ENCODE assay signal across 18 cellular contexts in genomic region chr13:105655046-105655445, GRCh38.
DNase-seq lines count a peak whose midpoint lies in the region; ATAC-seq and TF ChIP-seq lines count a peak whose summit lies in the region.
"Had no signal": no experiment of that assay in that cellular context is flagged by ENCODE, and none has a peak within 500 bp of the region (broad histone marks: within the 10 kb centered on the region; RNA-seq: fewer than 3 reads in every experiment).

No MANE protein-coding gene starts in this region.

- H3K18ac ChIP-seq in IMR-90 (ENCODE audit: low read depth, low read length): no peak overlapping the region

- TF ChIP-seq EP300 in stomach (IDR thresholded peaks at IDR 0.05): no peak

- H2BK20ac ChIP-seq in IMR-90 (ENCODE audit: low read depth, low read length): no peak overlapping the region

- no TSS peak for BruUV-seq in IMR-90 (replicated peaks; lab: Mats Ljungman, UMichigan)

- in situ Hi-C loops in ACHN (cut with HindIII; ENCODE audit: low pct_ligation_motif_present, low pct_unique_long_range_greater_than_20kb, low sequenced_read_pairs): no loop called here
- in situ Hi-C loops in IMR-90 (cut with MboI; ENCODE audit: low sequenced_read_pairs): no loop called here
- in situ Hi-C loops in astrocyte of the cerebellum (cut with HindIII; ENCODE audit: low sequenced_read_pairs): no loop called here

- H3K9me1 ChIP-seq in IMR-90 (ENCODE audit: insufficient read depth, low read length): no peaks in the 10 kb centered on the region

- no peaks in the 10 kb centered on the region for H3K4me1 ChIP-seq in IMR-90 (ENCODE audit: control insufficient read depth, insufficient read depth, low read length)
- no peaks in the 10 kb centered on the region for H3K4me1 ChIP-seq in stomach
- H3K4me1 ChIP-seq: A549, uterus had no signal

- POLR2A ChIA-PET in IMR-90 (lab: Charles Lee; ENCODE audit: unreplicated experiment): no interaction called here

- no peak overlapping the region for H3K56ac ChIP-seq in IMR-90 (ENCODE audit: extremely low read depth, insufficient read depth, low read length)

- TF ChIP-seq RAD21 in IMR-90 (IDR thresholded peaks at IDR 0.05; ENCODE audit: low read length): no peak

- no peak overlapping the region for H3K4me2 ChIP-seq in IMR-90 (ENCODE audit: low read depth, low read length)
- H3K4me2 ChIP-seq: A549 had no signal

- H4K20me1 ChIP-seq in IMR-90 (ENCODE audit: insufficient read depth, low read length): no peaks in the 10 kb centered on the region

- DNase-seq in ACHN: peak; percentile 15
- DNase-seq in IMR-90: peak; percentile 74
- DNase-seq in astrocyte of the cerebellum (ENCODE audit: low read depth): peak; percentile 76
- peak; percentile 47 for DNase-seq in fibroblast of the conjunctiva (ENCODE audit: low read depth)
- no peak for DNase-seq in stomach
- DNase-seq in activated CD8-positive, alpha-beta memory T cell treated with anti-CD3 and anti-CD28 coated beads for 24 hours: no peak
- DNase-seq: activated CD4-positive, alpha-beta T cell treated with anti-CD3 and anti-CD28 coated beads, Interleukin-2, amount 10 ng/mL, durations not matched to agents 24 days and 14 days; activated naive CD4-positive, alpha-beta T cell; CD4-positive, alpha-beta memory T cell; left colon; NCI-H1048; NCI-H2107; retina; uterus had no signal

- intact Hi-C loops in IMR-90 (cut with micrococcal nuclease): no loop called here
- intact Hi-C loops in stomach (cut with DNase I; ENCODE audit: low total_unique reads): no loop called here

- no peaks in the 10 kb centered on the region for H3K79me1 ChIP-seq in IMR-90 (ENCODE audit: low read depth in 1 of 2, low read length in 2 of 2)

- no peak overlapping the region for H2AK5ac ChIP-seq in IMR-90 (ENCODE audit: low read depth, low read length)

- no CpG with 5 or more reads among the region's 2 CpGs for WGBS in IMR-90 (ENCODE audit: extremely low coverage in 2 of 2, insufficient read length in 1 of 2), 2 experiments
- 19 to 45% (median 31%) methylated on average over 2 of the region's 2 CpGs for WGBS in stomach, 5 donors

- no peak overlapping the region for H3K4ac ChIP-seq in IMR-90 (ENCODE audit: low read depth, low read length)

- no peaks in the 10 kb centered on the region for H3K36me3 ChIP-seq in IMR-90 (ENCODE audit: control insufficient read depth, insufficient read depth, low read length)
- H3K36me3 ChIP-seq in stomach: no peaks in the 10 kb centered on the region
- H3K36me3 ChIP-seq: uterus had no signal

- H3K9me3 ChIP-seq in IMR-90 (ENCODE audit: control insufficient read depth, insufficient read depth, low read length) (no peaks in the 10 kb centered on the region), stomach (peaks cover 0 to 4% (median 0%) of the 10 kb centered on the region in 4 donors)
- H3K9me3 ChIP-seq: A549, uterus had no signal

- CTCF ChIA-PET in IMR-90 (lab: Yijun Ruan, JAX): no interaction called here

- H2AFZ ChIP-seq in IMR-90 (replicated peaks; ENCODE audit: low read length, poor library complexity): no peak overlapping the region

- no peak overlapping the region for H4K8ac ChIP-seq in IMR-90 (ENCODE audit: low read depth in 2 of 2, low read length in 2 of 2)

- H3K14ac ChIP-seq in IMR-90 (replicated peaks; ENCODE audit: low read depth, low read length): no peak overlapping the region

- H4K5ac ChIP-seq in IMR-90 (ENCODE audit: low read depth, low read length): no peak overlapping the region

- H3K9ac ChIP-seq in IMR-90 (ENCODE audit: low read depth, low read length): no peak overlapping the region

- dilution Hi-C loops in IMR-90 (cut with HindIII; ENCODE audit: low sequenced_read_pairs, unreplicated experiment): no loop called here

- no peak for TF ChIP-seq CTCF in IMR-90 (conservative IDR thresholded peaks at IDR 0.05; ENCODE audit: low read depth, low read length)
- no peak for TF ChIP-seq CTCF in astrocyte of the cerebellum (IDR thresholded peaks at IDR 0.05; ENCODE audit: low read depth, low read length, missing control alignments)
- TF ChIP-seq CTCF in stomach (IDR thresholded peaks at IDR 0.05): no peak

- no peak overlapping the region for H3K23ac ChIP-seq in IMR-90 (ENCODE audit: low read depth, low read length)

- no peak overlapping the region for H2BK15ac ChIP-seq in IMR-90 (ENCODE audit: low read depth, low read length)

- no peak overlapping the region for H2BK120ac ChIP-seq in IMR-90 (ENCODE audit: low read depth, low read length)

- no peak for ATAC-seq in IMR-90 (ENCODE audit: low read depth)
- no peak for ATAC-seq in GM21381 (IDR thresholded peaks at IDR 0.05; ENCODE audit: unreplicated experiment)
- no peak for ATAC-seq in GM19452 (IDR thresholded peaks at IDR 0.05; ENCODE audit: unreplicated experiment)
- ATAC-seq: A549, left colon, Panc1 had no signal

- no peak overlapping the region for H4K91ac ChIP-seq in IMR-90 (ENCODE audit: insufficient read depth, low read depth, low read length)

- TF ChIP-seq POLR2A in IMR-90 (IDR thresholded peaks at IDR 0.05; ENCODE audit: low read depth, low read length) (no peak), stomach (IDR thresholded peaks at IDR 0.05) (no peak)

- H3K27me3 ChIP-seq in IMR-90 (ENCODE audit: control insufficient read depth, insufficient read depth, low read length) (no peaks in the 10 kb centered on the region), stomach (no peaks in the 10 kb centered on the region)
- H3K27me3 ChIP-seq: uterus had no signal

- no peak overlapping the region for H2AK9ac ChIP-seq in IMR-90 (replicated peaks; ENCODE audit: low read depth, low read length, poor library complexity)

- H3K4me3 ChIP-seq in IMR-90 (ENCODE audit: insufficient read depth, low read depth, low read length): no peak overlapping the region
- H3K4me3 ChIP-seq in astrocyte of the cerebellum (ENCODE audit: low read depth, low read length): no peak overlapping the region
- no peak overlapping the region for H3K4me3 ChIP-seq in stomach
- H3K4me3 ChIP-seq: A549, uterus had no signal

- H2BK5ac ChIP-seq in IMR-90 (ENCODE audit: low read depth, low read length, poor library complexity, severe bottlenecking): no peak overlapping the region

- H3K27ac ChIP-seq in IMR-90 (ENCODE audit: insufficient read depth, low read length): no peak overlapping the region
- H3K27ac ChIP-seq in stomach: no peak overlapping the region
- H3K27ac ChIP-seq: A549, uterus had no signal

TF ChIP-seq in IMR-90, 13 proteins besides CTCF, POLR2A, EP300 and RAD21:
- TF ChIP-seq RFX5 (IDR thresholded peaks at IDR 0.05; ENCODE audit: low read depth, low read length) (no peak), MXI1 (IDR thresholded peaks at IDR 0.05; ENCODE audit: borderline replicate concordance, low read depth, low read length) (no peak), SMC3 (IDR thresholded peaks at IDR 0.05; ENCODE audit: low read depth, low read length) (no peak), NFE2L2 (IDR thresholded peaks at IDR 0.05; ENCODE audit: low read depth, low read length) (no peak), ELK1 (IDR thresholded peaks at IDR 0.05; ENCODE audit: borderline replicate concordance, low read depth, low read length) (no peak), MAFK (IDR thresholded peaks at IDR 0.05; ENCODE audit: low read depth, low read length) (no peak)

Comparison
In these comparisons a context has a peak if more than half of its experiments do, and no peak if none do; other contexts are left out.
1. DNase-seq: peak in ACHN (single experiment), IMR-90 (single experiment), astrocyte of the cerebellum (single experiment) and fibroblast of the conjunctiva (single experiment); none in stomach (single experiment) and activated CD8-positive, alpha-beta memory T cell treated with anti-CD3 and anti-CD28 coated beads for 24 hours (single experiment).